In the genomic region with DNA sequence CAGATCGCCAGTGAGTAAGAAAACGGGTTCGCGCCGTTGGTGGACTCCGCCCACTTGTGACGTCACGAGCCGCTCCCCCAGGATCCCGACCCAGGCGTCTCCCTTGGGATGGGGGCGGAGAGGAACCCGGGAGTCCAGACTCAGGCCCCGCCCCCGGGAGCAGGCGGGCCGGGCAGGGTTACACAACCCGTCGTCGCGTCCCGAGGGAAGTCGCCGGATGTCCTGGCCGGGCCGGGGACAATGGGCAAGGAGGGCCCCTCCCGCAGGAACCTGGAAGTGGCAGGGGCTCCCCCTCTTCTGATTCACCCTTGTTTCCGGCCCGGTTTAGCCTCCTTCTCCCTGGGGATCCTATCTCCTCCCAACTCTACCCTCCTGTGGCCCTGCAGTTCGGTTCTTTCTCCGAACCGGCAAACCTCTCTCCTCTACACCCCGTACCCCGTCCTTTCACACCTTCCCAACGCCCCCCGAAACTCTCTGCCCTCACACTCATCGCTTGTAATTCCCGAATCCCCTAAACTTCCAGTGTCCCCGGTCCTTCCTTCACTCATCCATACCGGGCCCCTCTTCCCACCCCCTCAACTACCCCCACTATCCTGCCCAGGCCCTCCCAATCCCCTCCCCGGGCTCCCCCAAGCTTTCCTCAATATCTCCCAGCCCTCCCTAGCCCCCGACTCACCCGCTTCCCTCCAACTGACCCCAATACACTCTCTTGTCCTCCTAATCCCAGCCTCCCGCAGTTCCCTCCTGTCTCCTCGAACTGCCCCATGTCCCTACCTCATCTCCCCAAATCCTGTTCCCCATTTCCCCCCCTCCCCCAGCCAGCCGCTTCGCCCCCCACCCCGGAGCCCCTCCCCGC, we compare ENCODE assay signal across 8 cellular contexts. TPM values are rescaled to one million over a fixed set of nuclear protein-coding genes. Genes with fewer than 3 reads are reported as not detected.
A peak's percentile ranks its signal among the peaks of the same experiment; 100 is the strongest.
DNase-seq lines count a peak whose midpoint lies in the region; ATAC-seq and TF ChIP-seq lines count a peak whose summit lies in the region.

No MANE protein-coding gene starts in this region.

- peak overlapping the region; percentile 84 for H4K8ac ChIP-seq in mesenchymal stem cell (ENCODE audit: low read length)

- H3K18ac ChIP-seq in mesenchymal stem cell (ENCODE audit: low read depth in 1 of 2, low read length in 2 of 2): peak overlapping the region; percentile 79 to 82

- peak; percentile 97 for DNase-seq in AG08395 (ENCODE audit: low spot score)
- DNase-seq in NCI-H226: peak; percentile 82
- peak; percentile 47 for DNase-seq in activated CD8-positive, alpha-beta memory T cell treated with anti-CD3 and anti-CD28 coated beads, Interleukin-2, amount 50 U/mL, for 4 hours
- DNase-seq in epidermal melanocyte (ENCODE audit: insufficient read length, low spot score): peak; percentile 92
- DNase-seq in mesenchymal stem cell: peak; percentile 98

- H3K4me3 Mint-ChIP-seq in stimulated activated memory B cell treated with anti-CD40 and anti-IgM and Interleukin-4, amounts not matched to agents 10 μg/mL and 1 μg/mL and 100 μg/mL, for 72 hours: peak overlapping the region; percentile 81

- H2BK120ac ChIP-seq in mesenchymal stem cell (ENCODE audit: low read depth, low read length): peak overlapping the region; percentile 96

- TF ChIP-seq POLR2A in GM15510 (IDR thresholded peaks at IDR 0.05; ENCODE audit: borderline replicate concordance, extremely low read depth, insufficient read length): peak; percentile 31

- H2AK5ac ChIP-seq in mesenchymal stem cell (ENCODE audit: low read length, severe bottlenecking): no peak overlapping the region

- no peak overlapping the region for H3K27ac ChIP-seq in mesenchymal stem cell (ENCODE audit: low read length, poor library complexity, severe bottlenecking)

- H3K9ac ChIP-seq in mesenchymal stem cell (ENCODE audit: low read length): peak overlapping the region; percentile 92

- peak overlapping the region; percentile 90 for H3K4me2 ChIP-seq in mesenchymal stem cell (ENCODE audit: low read length, poor library complexity, severe bottlenecking)

- peak overlapping the region; percentile 53 to 79 for H3K4me3 ChIP-seq in mesenchymal stem cell (ENCODE audit: insufficient read depth in 1 of 2, low read depth in 1 of 2, low read length in 2 of 2)

- ATAC-seq in stimulated activated memory B cell treated with anti-CD40 and anti-IgM and Interleukin-4, amounts not matched to agents 10 μg/mL and 1 μg/mL and 100 μg/mL, for 72 hours: peak; percentile 35
- ATAC-seq in HG03571 (IDR thresholded peaks at IDR 0.05; ENCODE audit: unreplicated experiment): no peak

- under 1% methylated on average over 46 of the region's 49 CpGs for WGBS in mesenchymal stem cell

- no peaks in the 10 kb centered on the region for H3K36me3 Mint-ChIP-seq in stimulated activated memory B cell treated with anti-CD40 and anti-IgM and Interleukin-4, amounts not matched to agents 10 μg/mL and 1 μg/mL and 100 μg/mL, for 72 hours

- H3K27ac Mint-ChIP-seq in stimulated activated memory B cell treated with anti-CD40 and anti-IgM and Interleukin-4, amounts not matched to agents 10 μg/mL and 1 μg/mL and 100 μg/mL, for 72 hours: peak overlapping the region; percentile 87

- no peaks in the 10 kb centered on the region for H3K9me3 Mint-ChIP-seq in stimulated activated memory B cell treated with anti-CD40 and anti-IgM and Interleukin-4, amounts not matched to agents 10 μg/mL and 1 μg/mL and 100 μg/mL, for 72 hours

- H3K27me3 ChIP-seq in mesenchymal stem cell (ENCODE audit: control insufficient read depth in 1 of 2, insufficient read depth in 1 of 2, low read length in 2 of 2): no peaks in the 10 kb centered on the region

- H3K27me3 Mint-ChIP-seq in stimulated activated memory B cell treated with anti-CD40 and anti-IgM and Interleukin-4, amounts not matched to agents 10 μg/mL and 1 μg/mL and 100 μg/mL, for 72 hours: no peaks in the 10 kb centered on the region

- H3K23ac ChIP-seq in mesenchymal stem cell (ENCODE audit: low read length in 2 of 2): no peak overlapping the region

- peaks cover 21% of the 10 kb centered on the region for H3K4me1 ChIP-seq in mesenchymal stem cell (ENCODE audit: control insufficient read depth, insufficient read depth, low read depth, low read length)

- H2BK15ac ChIP-seq in mesenchymal stem cell (ENCODE audit: low read depth, poor library complexity, severe bottlenecking): peak overlapping the region; percentile 95

- H3K36me3 ChIP-seq in mesenchymal stem cell (ENCODE audit: control insufficient read depth in 1 of 2, insufficient read depth in 2 of 2, low read depth in 1 of 2, low read length in 2 of 2): no peaks in the 10 kb centered on the region

- peak overlapping the region; percentile 81 for H4K91ac ChIP-seq in mesenchymal stem cell (ENCODE audit: low read length)

- peak overlapping the region; percentile 75 to 93 for H3K4ac ChIP-seq in mesenchymal stem cell (ENCODE audit: low read depth in 1 of 2, low read length in 2 of 2)

- no peaks in the 10 kb centered on the region for H3K79me1 ChIP-seq in mesenchymal stem cell (replicated peaks; ENCODE audit: low read length, poor library complexity, severe bottlenecking)

- H2BK12ac ChIP-seq in mesenchymal stem cell (ENCODE audit: low read length in 2 of 2): peak overlapping the region in 1 of 2 experiments; percentile 89

- H2BK5ac ChIP-seq in mesenchymal stem cell (ENCODE audit: low read depth, low read length, poor library complexity, severe bottlenecking): no peak overlapping the region

- H3K4me1 Mint-ChIP-seq in stimulated activated memory B cell treated with anti-CD40 and anti-IgM and Interleukin-4, amounts not matched to agents 10 μg/mL and 1 μg/mL and 100 μg/mL, for 72 hours: peaks cover 48% of the 10 kb centered on the region

- H2AFZ ChIP-seq in mesenchymal stem cell (ENCODE audit: low read depth, low read length): peak overlapping the region; percentile 29

- no peaks in the 10 kb centered on the region for H3K9me3 ChIP-seq in mesenchymal stem cell (ENCODE audit: control insufficient read depth, low read length)

- H3K14ac ChIP-seq in mesenchymal stem cell (ENCODE audit: low read length in 2 of 2): peak overlapping the region; percentile 18 to 26

RNA-seq across cellular contexts. Expression of a gene that starts 20.0 kb away (rescaled TPM):
- polyA plus RNA-seq in mesenchymal stem cell (2013, experiment 1 of 2): 96.4 TPM
- polyA plus RNA-seq in mesenchymal stem cell (2013, experiment 2 of 2): 96.1 TPM

RNA-seq across cellular contexts. Expression of a gene that starts 24.1 kb away (rescaled TPM):
- 167 TPM for polyA plus RNA-seq in mesenchymal stem cell (2013, experiment 1 of 2)
- 130 TPM for polyA plus RNA-seq in mesenchymal stem cell (2013, experiment 2 of 2)

RNA-seq across cellular contexts. Expression of a gene that starts 37.2 kb away (rescaled TPM):
- polyA plus RNA-seq in mesenchymal stem cell (2013, experiment 1 of 2): 6.0 TPM
- 6.5 TPM for polyA plus RNA-seq in mesenchymal stem cell (2013, experiment 2 of 2)

RNA-seq across cellular contexts. Expression of a gene that starts 38.8 kb away (rescaled TPM):
- polyA plus RNA-seq in mesenchymal stem cell (2013, experiment 1 of 2): 9.0 TPM
- polyA plus RNA-seq in mesenchymal stem cell (2013, experiment 2 of 2): 9.8 TPM

RNA-seq across cellular contexts. Expression of a gene that starts 53.2 kb away (rescaled TPM):
- 30.0 TPM for polyA plus RNA-seq in mesenchymal stem cell (2013, experiment 1 of 2)
- 31.0 TPM for polyA plus RNA-seq in mesenchymal stem cell (2013, experiment 2 of 2)

Comparison
In these comparisons a context has a peak if more than half of its experiments do, and no peak if none do; other contexts are left out.
1. DNase-seq: peak in every context shown above with its lines; median percentile 98 in mesenchymal stem cell; 97 in AG08395; 92 in epidermal melanocyte; 82 in NCI-H226; 47 in activated CD8-positive, alpha-beta memory T cell treated with anti-CD3 and anti-CD28 coated beads, Interleukin-2, amount 50 U/mL, for 4 hours.